ENCODE assay signal across 14 cellular contexts in genomic region chr22:31244943-31245451, GRCh38. TPM values are rescaled to one million over a fixed set of nuclear protein-coding genes. Genes with fewer than 3 reads are reported as not detected.
DNase-seq lines count a peak whose midpoint lies in the region; TF ChIP-seq lines count a peak whose summit lies in the region.
"Had no signal": no experiment of that assay in that cellular context is flagged by ENCODE, and none has a peak within 500 bp of the region (broad histone marks: within the 10 kb centered on the region; RNA-seq: fewer than 3 reads in every experiment).

No MANE protein-coding gene starts in this region.

- DNase-seq in activated naive CD4-positive, alpha-beta T cell treated with anti-CD3 and anti-CD28 coated beads, Interleukin-2, amount 10 ng/mL, durations not matched to agents 7 days and 5 days, result no peak
- no peak for DNase-seq in activated naive CD4-positive, alpha-beta T cell (lab: John Stamatoyannopoulos, UW)
- no peak for DNase-seq in ascending aorta (ENCODE audit: low spot score in 2 of 2)
- DNase-seq in tibial artery, result no peak
- DNase-seq in activated T-helper 2 cell treated with anti-CD3 and anti-CD28 coated beads, Interferon-gamma antibody, Interleukin-2, Interleukin-4, amounts not matched to agents 10 μg/mL and 5 μg/mL and 100 μg/mL, durations not matched to agents 14 hours and 24 hours and 36 hours (ENCODE audit: low spot score), result no peak
- DNase-seq in colonic mucosa, result no peak
- DNase-seq in LoVo (ENCODE audit: low spot score), result no peak
- DNase-seq: cerebellar nuclear complex; H9; lower lobe of right lung; NCI-H1105 treated with DMSO at 0.1 percent for 48 hours; NCI-H2171; stimulated activated naive CD8-positive, alpha-beta T cell treated with anti-CD3 and anti-CD28 coated beads, Interleukin-15, Interleukin-2, amounts not matched to agents 100 U/mL and 50 U/mL, for 24 hours had no signal

- no peaks in the 10 kb centered on the region for H3K9me3 ChIP-seq in ascending aorta
- no peaks in the 10 kb centered on the region for H3K9me3 ChIP-seq in muscle layer of duodenum (ENCODE audit: control insufficient read depth in 1 of 2, low read length in 2 of 2)
- H3K9me3 ChIP-seq in tibial artery, result no peaks in the 10 kb centered on the region
- no peaks in the 10 kb centered on the region for H3K9me3 ChIP-seq in colonic mucosa
- H3K9me3 ChIP-seq: lower lobe of right lung had no signal

- no peak overlapping the region for H3K9ac ChIP-seq in colonic mucosa (ENCODE audit: low read depth in 2 of 2, low read length in 2 of 2)

- H3K27ac Mint-ChIP-seq in activated naive CD4-positive, alpha-beta T cell treated with anti-CD3 and anti-CD28 coated beads, Interleukin-2, amount 10 ng/mL, durations not matched to agents 7 days and 5 days, result peak overlapping the region; percentile 79
- H3K27ac Mint-ChIP-seq in activated T-helper 2 cell treated with anti-CD3 and anti-CD28 coated beads, Interferon-gamma antibody, Interleukin-2, Interleukin-4, amounts not matched to agents 10 μg/mL and 5 μg/mL and 100 μg/mL, durations not matched to agents 14 hours and 24 hours and 36 hours, result no peak overlapping the region

- H3K36me3 ChIP-seq in ascending aorta, result no peaks in the 10 kb centered on the region
- H3K36me3 ChIP-seq in muscle layer of duodenum (ENCODE audit: control insufficient read depth in 1 of 2, insufficient read depth in 2 of 2, low read length in 2 of 2), result peaks cover 4 to 7% of the 10 kb centered on the region in 2 donors
- peaks cover 0 to 7% (median 0%) of the 10 kb centered on the region in 3 donors for H3K36me3 ChIP-seq in tibial artery
- H3K36me3 ChIP-seq in colonic mucosa, result no peaks in the 10 kb centered on the region

- intact Hi-C loops in ascending aorta (cut with DNase I), result no loop called here
- intact Hi-C loops in tibial artery (cut with DNase I; ENCODE audit: low total_unique reads), result no loop called here
- intact Hi-C loops in activated T-helper 2 cell treated with anti-CD3 and anti-CD28 coated beads, Interferon-gamma antibody, Interleukin-2, Interleukin-4, amounts not matched to agents 10 μg/mL and 5 μg/mL and 100 μg/mL, durations not matched to agents 14 hours and 24 hours and 36 hours (cut with micrococcal nuclease), result no loop called here
- intact Hi-C loops in colonic mucosa (cut with DNase I), result no loop called here

- TF ChIP-seq CTCF in ascending aorta (IDR thresholded peaks at IDR 0.05) (no peak), tibial artery (IDR thresholded peaks at IDR 0.05) (no peak), colonic mucosa (IDR thresholded peaks at IDR 0.05) (no peak)

- peak overlapping the region; percentile 83 to 87 for H3K27ac ChIP-seq in ascending aorta
- peak overlapping the region; percentile 10 for H3K27ac ChIP-seq in muscle layer of duodenum (ENCODE audit: low read length)
- peak overlapping the region; percentile 66 to 72 for H3K27ac ChIP-seq in tibial artery
- H3K27ac ChIP-seq in colonic mucosa, result no peak overlapping the region
- H3K27ac ChIP-seq: lower lobe of right lung had no signal

- H3K4me1 ChIP-seq in ascending aorta (peaks cover 12 to 22% of the 10 kb centered on the region in 2 donors), muscle layer of duodenum (ENCODE audit: control insufficient read depth in 1 of 2, insufficient read depth in 2 of 2, low read length in 2 of 2) (peaks cover 17 to 38% of the 10 kb centered on the region in 2 donors), tibial artery (peaks cover 3 to 48% (median 33%) of the 10 kb centered on the region in 4 donors), colonic mucosa (peaks cover 11% of the 10 kb centered on the region)

- no peaks in the 10 kb centered on the region for H3K27me3 Mint-ChIP-seq in activated naive CD4-positive, alpha-beta T cell treated with anti-CD3 and anti-CD28 coated beads, Interleukin-2, amount 10 ng/mL, durations not matched to agents 7 days and 5 days
- no peaks in the 10 kb centered on the region for H3K27me3 Mint-ChIP-seq in activated T-helper 2 cell treated with anti-CD3 and anti-CD28 coated beads, Interferon-gamma antibody, Interleukin-2, Interleukin-4, amounts not matched to agents 10 μg/mL and 5 μg/mL and 100 μg/mL, durations not matched to agents 14 hours and 24 hours and 36 hours (ENCODE audit: low read depth)

- H3K4me1 Mint-ChIP-seq in activated naive CD4-positive, alpha-beta T cell treated with anti-CD3 and anti-CD28 coated beads, Interleukin-2, amount 10 ng/mL, durations not matched to agents 7 days and 5 days, result peaks cover 46% of the 10 kb centered on the region
- H3K4me1 Mint-ChIP-seq in activated T-helper 2 cell treated with anti-CD3 and anti-CD28 coated beads, Interferon-gamma antibody, Interleukin-2, Interleukin-4, amounts not matched to agents 10 μg/mL and 5 μg/mL and 100 μg/mL, durations not matched to agents 14 hours and 24 hours and 36 hours (ENCODE audit: low read depth), result peaks cover 38% of the 10 kb centered on the region

- H3K4me3 Mint-ChIP-seq in activated naive CD4-positive, alpha-beta T cell treated with anti-CD3 and anti-CD28 coated beads, Interleukin-2, amount 10 ng/mL, durations not matched to agents 7 days and 5 days, result no peak overlapping the region
- no peak overlapping the region for H3K4me3 Mint-ChIP-seq in activated T-helper 2 cell treated with anti-CD3 and anti-CD28 coated beads, Interferon-gamma antibody, Interleukin-2, Interleukin-4, amounts not matched to agents 10 μg/mL and 5 μg/mL and 100 μg/mL, durations not matched to agents 14 hours and 24 hours and 36 hours (ENCODE audit: low read depth)
- H3K4me3 Mint-ChIP-seq: H9 had no signal

- H3K27me3 ChIP-seq in ascending aorta, result no peaks in the 10 kb centered on the region
- no peaks in the 10 kb centered on the region for H3K27me3 ChIP-seq in muscle layer of duodenum (ENCODE audit: low read depth, low read length)
- no peaks in the 10 kb centered on the region for H3K27me3 ChIP-seq in tibial artery
- H3K27me3 ChIP-seq in colonic mucosa, result no peaks in the 10 kb centered on the region

- no peak overlapping the region for H3K4me3 ChIP-seq in ascending aorta
- no peak overlapping the region for H3K4me3 ChIP-seq in muscle layer of duodenum (ENCODE audit: low read depth in 1 of 2, low read length in 2 of 2)
- no peak overlapping the region for H3K4me3 ChIP-seq in tibial artery
- no peak overlapping the region for H3K4me3 ChIP-seq in colonic mucosa
- H3K4me3 ChIP-seq: lower lobe of right lung had no signal

- CTCF ChIA-PET in activated naive CD4-positive, alpha-beta T cell treated with anti-CD3 and anti-CD28 coated beads, Interleukin-2, amount 10 ng/mL, durations not matched to agents 7 days and 5 days (lab: Charles Lee), result interaction anchor here (0.6 kb wide), 1 partner anchor 72 kb away, joined by 3 read pairs; no protein-coding TSS in a partner anchor

- no peaks in the 10 kb centered on the region for H3K9me3 Mint-ChIP-seq in activated naive CD4-positive, alpha-beta T cell treated with anti-CD3 and anti-CD28 coated beads, Interleukin-2, amount 10 ng/mL, durations not matched to agents 7 days and 5 days
- H3K9me3 Mint-ChIP-seq in activated T-helper 2 cell treated with anti-CD3 and anti-CD28 coated beads, Interferon-gamma antibody, Interleukin-2, Interleukin-4, amounts not matched to agents 10 μg/mL and 5 μg/mL and 100 μg/mL, durations not matched to agents 14 hours and 24 hours and 36 hours, result no peaks in the 10 kb centered on the region
- H3K9me3 Mint-ChIP-seq: H9 had no signal

- H3K36me3 Mint-ChIP-seq in activated naive CD4-positive, alpha-beta T cell treated with anti-CD3 and anti-CD28 coated beads, Interleukin-2, amount 10 ng/mL, durations not matched to agents 7 days and 5 days, result peaks cover 27% of the 10 kb centered on the region
- H3K36me3 Mint-ChIP-seq in activated T-helper 2 cell treated with anti-CD3 and anti-CD28 coated beads, Interferon-gamma antibody, Interleukin-2, Interleukin-4, amounts not matched to agents 10 μg/mL and 5 μg/mL and 100 μg/mL, durations not matched to agents 14 hours and 24 hours and 36 hours (ENCODE audit: low read depth), result peaks cover 7% of the 10 kb centered on the region

RNA-seq across cellular contexts. Expression of gene LIMK2, which starts 32.9 kb away (rescaled TPM):
- 18.4 TPM for total RNA-seq in ascending aorta
- total RNA-seq in activated T-helper 2 cell treated with anti-CD3 and anti-CD28 coated beads, Interferon-gamma antibody, Interleukin-2, Interleukin-4, amounts not matched to agents 10 μg/mL and 5 μg/mL and 100 μg/mL, durations not matched to agents 14 hours and 24 hours and 36 hours, result 31.1 and 33.9 TPM in 2 replicates
- 100 to 1,000 TPM in 1 of 2 donors, 10 to 100 TPM in 1; 88.0 to 109 TPM for total RNA-seq in colonic mucosa

RNA-seq across cellular contexts. Expression of gene PIK3IP1, which starts 47.3 kb away (rescaled TPM):
- 16.4 TPM for total RNA-seq in ascending aorta
- total RNA-seq in activated T-helper 2 cell treated with anti-CD3 and anti-CD28 coated beads, Interferon-gamma antibody, Interleukin-2, Interleukin-4, amounts not matched to agents 10 μg/mL and 5 μg/mL and 100 μg/mL, durations not matched to agents 14 hours and 24 hours and 36 hours, result 9.3 and 10.4 TPM in 2 replicates
- total RNA-seq in colonic mucosa, result 10 to 100 TPM in 1 of 2 donors, 1 to 10 TPM in 1; 8.4 to 15.1 TPM
